Comparison of ENCODE assay signal across 16 cellular contexts in genomic region chr2:37781028-37781427, GRCh38.
DNase-seq lines count a peak whose midpoint lies in the region; ATAC-seq, FAIRE-seq and TF ChIP-seq lines count a peak whose summit lies in the region.
"Had no signal": no experiment of that assay in that cellular context is flagged by ENCODE, and none has a peak within 500 bp of the region (broad histone marks: within the 10 kb centered on the region; RNA-seq: fewer than 3 reads in every experiment).

No MANE protein-coding gene starts in this region.

- intact Hi-C loops in HepG2 (cut with micrococcal nuclease; ENCODE audit: unreplicated experiment) = no loop called here
- intact Hi-C loops in right lobe of liver (cut with DNase I) = no loop called here

- H3K27ac ChIP-seq in HepG2 (ENCODE audit: extremely low read length, insufficient read depth, low read length) = no peak overlapping the region
- H3K27ac ChIP-seq in right lobe of liver = no peak overlapping the region
- H3K27ac ChIP-seq in foreskin keratinocyte = no peak overlapping the region
- H3K27ac ChIP-seq: neutrophil, SK-N-MC, suprapubic skin had no signal

- peaks cover 2 to 17% of the 10 kb centered on the region in 2 experiments; a peak in 3 of 5 replicates for H3K27me3 ChIP-seq in HepG2 (ENCODE audit: control insufficient read depth in 1 of 2, insufficient read depth in 2 of 2, low read length in 2 of 2)
- H3K27me3 ChIP-seq in right lobe of liver = no peaks in the 10 kb centered on the region
- no peaks in the 10 kb centered on the region for H3K27me3 ChIP-seq in foreskin keratinocyte
- H3K27me3 ChIP-seq: neutrophil, suprapubic skin had no signal

- no peak for FAIRE-seq in HepG2 (lab: Jason Lieb, UNC)
- FAIRE-seq: islet of Langerhans had no signal

- DNase-seq in HepG2 (ENCODE audit: low spot score) = no peak
- DNase-seq in right lobe of liver = no peak
- peak; percentile 83 for DNase-seq in SW480 (ENCODE audit: low spot score)
- peak in 1 of 2 donors; percentile 65 for DNase-seq in foreskin keratinocyte
- no peak for DNase-seq in activated CD4-positive, alpha-beta T cell treated with anti-CD3 and anti-CD28 coated beads, Interleukin-2, amount 50 U/mL, for 48 hours
- no peak for DNase-seq in T-helper 1 cell
- no peak for DNase-seq in hepatic stellate cell (ENCODE audit: low spot score)
- DNase-seq: activated CD8-positive, alpha-beta T cell treated with anti-CD3 and anti-CD28 coated beads for 36 hours; activated naive CD8-positive, alpha-beta T cell treated with anti-CD3 and anti-CD28 coated beads, Interleukin-2, amount 10 ng/mL, durations not matched to agents 7 days and 5 days; NCI-H1930; stimulated activated CD4-positive, alpha-beta T cell treated with anti-CD3 and anti-CD28 coated beads, Interleukin-4, amount 100 ng/mL, for 1 hour had no signal

- H3K4me1 ChIP-seq in HepG2 (ENCODE audit: insufficient read depth, low read length) (no peaks in the 10 kb centered on the region), right lobe of liver (peaks cover 0 to 5% (median 0%) of the 10 kb centered on the region in 4 donors), foreskin keratinocyte (peaks cover 34% of the 10 kb centered on the region)

- no TSS peak for BruUV-seq in HepG2 (replicated peaks; lab: Mats Ljungman, UMichigan)

- 22% methylated on average over 5 of the region's 5 CpGs for WGBS in HepG2 (ENCODE audit: low lambda C conversion rate)
- WGBS in right lobe of liver (ENCODE audit: insufficient coverage, low coverage, low lambda C conversion rate, missing lambda C conversion rate) = 80% methylated on average over 5 of the region's 5 CpGs

- TF ChIP-seq POLR2A in HepG2 (IDR thresholded peaks at IDR 0.05; ENCODE audit: insufficient read depth in 1 of 2, low read depth in 2 of 2, low read length in 2 of 2) = no peak
- no peak for TF ChIP-seq POLR2A in right lobe of liver (IDR thresholded peaks at IDR 0.05)

- TF ChIP-seq CTCF in HepG2 (CRISPR knock-in tag; IDR thresholded peaks at IDR 0.05) = no peak
- TF ChIP-seq CTCF in right lobe of liver (IDR thresholded peaks at IDR 0.05) = no peak
- no peak for TF ChIP-seq CTCF in foreskin keratinocyte (conservative IDR thresholded peaks at IDR 0.05)

- H3K4me2 ChIP-seq in HepG2 (ENCODE audit: low read depth, low read length) = no peak overlapping the region

- H3K36me3 ChIP-seq in HepG2 (replicated peaks in 1 of 2; ENCODE audit: control insufficient read depth in 1 of 2, insufficient read depth in 2 of 2, low read length in 2 of 2) = no peaks in the 10 kb centered on the region
- H3K36me3 ChIP-seq in right lobe of liver = no peaks in the 10 kb centered on the region
- H3K36me3 ChIP-seq: neutrophil, suprapubic skin had no signal

- CTCF ChIA-PET in HepG2 (lab: Yijun Ruan, JAX; ENCODE audit: low intra/inter-chr PET ratio, low total read pairs) = no interaction called here

- no peak for TF ChIP-seq RAD21 in HepG2 (CRISPR knock-in tag; IDR thresholded peaks at IDR 0.05)

- H3K9me3 ChIP-seq in HepG2 (ENCODE audit: low read length) = no peaks in the 10 kb centered on the region
- H3K9me3 ChIP-seq in right lobe of liver = no peaks in the 10 kb centered on the region
- H3K9me3 ChIP-seq: neutrophil, suprapubic skin had no signal

- H4K20me1 ChIP-seq in HepG2 (ENCODE audit: insufficient read depth, low read length) = no peaks in the 10 kb centered on the region

- TF ChIP-seq EP300 in HepG2 (IDR thresholded peaks at IDR 0.05; ENCODE audit: low read depth in 2 of 2, low read length in 2 of 2) (no peak), HepG2 (CRISPR knock-in tag; IDR thresholded peaks at IDR 0.05; ENCODE audit: borderline replicate concordance) (no peak)

- ATAC-seq in HepG2 (no peak), right lobe of liver (no peak), foreskin keratinocyte (peak; percentile 58), HG02642 (IDR thresholded peaks at IDR 0.05; ENCODE audit: poor library complexity, unreplicated experiment) (no peak)
- ATAC-seq: activated CD8-positive, alpha-beta T cell treated with anti-CD3 and anti-CD28 coated beads for 36 hours had no signal

- POLR2A ChIA-PET in HepG2 (lab: Yijun Ruan, JAX) = no interaction called here

- H2AFZ ChIP-seq in HepG2 (ENCODE audit: low read length) = no peak overlapping the region

- no peak overlapping the region for H3K4me3 ChIP-seq in HepG2 (replicated peaks in 1 of 3; ENCODE audit: insufficient read depth in 1 of 3, low read depth in 2 of 3, low read length in 3 of 3)
- no peak overlapping the region for H3K4me3 ChIP-seq in right lobe of liver
- H3K4me3 ChIP-seq: SK-N-MC, suprapubic skin had no signal

- no peak overlapping the region for H3K9ac ChIP-seq in HepG2 (ENCODE audit: insufficient read depth, low read depth, low read length)

- in situ Hi-C loops in HepG2 (cut with HindIII; ENCODE audit: extremely low pct_ligation_motif_present, low pct_unique_long_range_greater_than_20kb) = no loop called here

- H3K79me2 ChIP-seq in HepG2 (ENCODE audit: insufficient read depth, low read length) = no peaks in the 10 kb centered on the region

TF ChIP-seq in HepG2, 621 proteins besides CTCF, POLR2A, EP300 and RAD21:
- no peak for TF ChIP-seq CCDC6 (CRISPR knock-in tag; IDR thresholded peaks at IDR 0.05)
- no peak for TF ChIP-seq ZNF788 (CRISPR knock-in tag; IDR thresholded peaks at IDR 0.05; ENCODE audit: borderline replicate concordance)
- TF ChIP-seq FOSL2 (CRISPR knock-in tag; IDR thresholded peaks at IDR 0.05) = 0 out of 2 replicates have a peak, but pooled peaks have one; percentile 7
